ENCODE assay signal across 27 cellular contexts in the genomic region with DNA sequence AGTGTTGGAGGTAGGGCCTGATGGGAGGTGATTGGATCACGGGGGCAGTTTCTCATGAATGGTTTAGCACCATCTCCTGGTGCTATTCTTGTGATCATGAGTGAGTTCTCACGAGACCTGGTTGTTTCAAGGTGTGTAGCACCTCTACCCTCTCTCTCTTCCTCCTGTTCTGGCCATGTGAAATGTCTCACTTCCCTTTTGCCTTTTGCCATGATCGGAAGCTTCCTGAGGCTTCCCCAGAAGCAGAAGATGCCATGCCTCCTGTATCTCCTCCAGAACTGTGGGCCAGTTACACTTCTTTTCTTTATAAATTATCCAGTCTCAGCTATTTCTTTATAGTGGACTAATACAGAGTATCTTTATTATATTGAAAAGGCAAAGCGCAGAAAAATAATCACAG.
"Had no signal": no experiment of that assay in that cellular context is flagged by ENCODE, and none has a peak within 500 bp of the region (broad histone marks: within the 10 kb centered on the region; RNA-seq: fewer than 3 reads in every experiment).

No MANE protein-coding gene starts in this region.

- H3K4me1 ChIP-seq: lower lobe of right lung, neural progenitor cell, parathyroid adenoma, psoas muscle, right lobe of liver, tibial nerve, uterus had no signal

- H3K27me3 ChIP-seq: neural progenitor cell, neutrophil, right lobe of liver, tibial nerve, uterus had no signal

- H3K4me1 Mint-ChIP-seq: naive thymus-derived CD8-positive, alpha-beta T cell; nephron; neural progenitor cell; stimulated activated memory B cell treated with anti-CD40 and anti-IgM and Interleukin-4, amounts not matched to agents 10 μg/mL and 1 μg/mL and 100 μg/mL, for 72 hours; stimulated activated naive CD8-positive, alpha-beta T cell treated with anti-CD3 and anti-CD28 coated beads, Interleukin-15, amount 100 ng/mL, for 72 hours had no signal

- FAIRE-seq: keratinocyte had no signal

- H3K9me3 ChIP-seq: lower lobe of right lung, neutrophil, psoas muscle, right lobe of liver, tibial nerve, uterus had no signal

- H3K36me3 Mint-ChIP-seq: naive thymus-derived CD8-positive, alpha-beta T cell; stimulated activated memory B cell treated with anti-CD40 and anti-IgM and Interleukin-4, amounts not matched to agents 10 μg/mL and 1 μg/mL and 100 μg/mL, for 72 hours had no signal

- H3K27ac ChIP-seq: lower lobe of right lung, neural progenitor cell, neutrophil, parathyroid adenoma, psoas muscle, right lobe of liver, tibial nerve, uterus had no signal

- ATAC-seq: left cardiac atrium; left lobe of liver; lower lobe of right lung; naive thymus-derived CD8-positive, alpha-beta T cell; psoas muscle; stimulated activated memory B cell treated with anti-CD40 and anti-IgM and Interleukin-4, amounts not matched to agents 10 μg/mL and 1 μg/mL and 100 μg/mL, for 72 hours; stimulated activated naive CD8-positive, alpha-beta T cell treated with anti-CD3 and anti-CD28 coated beads, Interleukin-15, amount 100 ng/mL, for 72 hours had no signal

- H3K36me3 ChIP-seq: lower lobe of right lung, neural progenitor cell, neutrophil, uterus had no signal

- H3K27me3 Mint-ChIP-seq: naive thymus-derived CD8-positive, alpha-beta T cell; stimulated activated memory B cell treated with anti-CD40 and anti-IgM and Interleukin-4, amounts not matched to agents 10 μg/mL and 1 μg/mL and 100 μg/mL, for 72 hours; stimulated activated naive CD8-positive, alpha-beta T cell treated with anti-CD3 and anti-CD28 coated beads, Interleukin-15, amount 100 ng/mL, for 72 hours; type B pancreatic cell had no signal

- DNase-seq: kidney glomerular epithelial cell; left cardiac atrium; lower lobe of right lung; mammary epithelial cell; mesenchymal stem cell; naive thymus-derived CD8-positive, alpha-beta T cell; occipital lobe; psoas muscle; right lobe of liver; stimulated activated CD4-positive, alpha-beta T cell treated with anti-CD3 and anti-CD28 coated beads, Interleukin-1b, Interleukin-23, amount 100 ng/mL, for 48 hours; stimulated activated CD4-positive, alpha-beta T cell treated with anti-CD3 and anti-CD28 coated beads, Interleukin-2, amount 100 ng/mL, for 48 hours; stimulated activated CD4-positive, alpha-beta T cell treated with anti-CD3 and anti-CD28 coated beads, Interleukin-4, amount 100 ng/mL, for 4 hours; stimulated activated CD8-positive, alpha-beta memory T cell treated with anti-CD3 and anti-CD28 coated beads, Interleukin-4, amount 100 ng/mL, for 48 hours; stimulated activated naive CD4-positive, alpha-beta T cell treated with Interleukin-2 at 50 U/mL for 16 hours; stimulated activated naive CD8-positive, alpha-beta T cell treated with anti-CD3 and anti-CD28 coated beads, Interleukin-15, amount 100 ng/mL, for 72 hours; substantia nigra; uterus had no signal

- H3K4me3 ChIP-seq: lower lobe of right lung, neural progenitor cell, psoas muscle, right lobe of liver, smooth muscle cell, tibial nerve, uterus had no signal

- H2AFZ ChIP-seq: neural progenitor cell, parathyroid adenoma had no signal

- H3K27ac Mint-ChIP-seq: nephron; neural progenitor cell; stimulated activated memory B cell treated with anti-CD40 and anti-IgM and Interleukin-4, amounts not matched to agents 10 μg/mL and 1 μg/mL and 100 μg/mL, for 72 hours; type B pancreatic cell had no signal

- H3K79me2 ChIP-seq: parathyroid adenoma had no signal

- H3K9ac ChIP-seq: neural progenitor cell, parathyroid adenoma had no signal

- H3K9me3 Mint-ChIP-seq: naive thymus-derived CD8-positive, alpha-beta T cell; neural progenitor cell; stimulated activated memory B cell treated with anti-CD40 and anti-IgM and Interleukin-4, amounts not matched to agents 10 μg/mL and 1 μg/mL and 100 μg/mL, for 72 hours; stimulated activated naive CD8-positive, alpha-beta T cell treated with anti-CD3 and anti-CD28 coated beads, Interleukin-15, amount 100 ng/mL, for 72 hours; type B pancreatic cell had no signal

- H3K4me3 Mint-ChIP-seq: naive thymus-derived CD8-positive, alpha-beta T cell; nephron; neural progenitor cell; stimulated activated memory B cell treated with anti-CD40 and anti-IgM and Interleukin-4, amounts not matched to agents 10 μg/mL and 1 μg/mL and 100 μg/mL, for 72 hours; stimulated activated naive CD8-positive, alpha-beta T cell treated with anti-CD3 and anti-CD28 coated beads, Interleukin-15, amount 100 ng/mL, for 72 hours; type B pancreatic cell had no signal

- H3K4me2 ChIP-seq: neural progenitor cell, smooth muscle cell had no signal
